35 cellular contexts compared by ENCODE assay signal in genomic region chr1:54664364-54664763, GRCh38. TPM values are rescaled to one million over a fixed set of nuclear protein-coding genes. Genes with fewer than 3 reads are reported as not detected.
"Had no signal": no experiment of that assay in that cellular context is flagged by ENCODE, and none has a peak within 500 bp of the region (broad histone marks: within the 10 kb centered on the region; RNA-seq: fewer than 3 reads in every experiment).

No MANE protein-coding gene starts in this region.

- H3K79me2 ChIP-seq: parathyroid adenoma had no signal

- H3K4me1 Mint-ChIP-seq: naive thymus-derived CD8-positive, alpha-beta T cell; nephron progenitor cell; neural crest cell; stimulated activated memory B cell treated with anti-CD40 and anti-IgM and Interleukin-4, amounts not matched to agents 10 μg/mL and 1 μg/mL and 100 μg/mL, for 72 hours; stimulated activated naive CD8-positive, alpha-beta T cell treated with anti-CD3 and anti-CD28 coated beads, Interleukin-15, amount 100 ng/mL, for 72 hours had no signal

- ATAC-seq: naive thymus-derived CD8-positive, alpha-beta T cell; natural killer cell treated with Interleukin-12 subunit alpha and Interleukin-12 subunit beta and Interleukin-15 and Interleukin-18, amount 100 ng/mL, for 72 hours; psoas muscle; right cardiac atrium; sciatic nerve; stimulated activated memory B cell treated with anti-CD40 and anti-IgM and Interleukin-4, amounts not matched to agents 10 μg/mL and 1 μg/mL and 100 μg/mL, for 72 hours; stimulated activated naive CD8-positive, alpha-beta T cell treated with anti-CD3 and anti-CD28 coated beads, Interleukin-15, amount 100 ng/mL, for 72 hours; stimulated activated naive CD8-positive, alpha-beta T cell treated with anti-CD3 and anti-CD28 coated beads, Interleukin-15, Interleukin-2, amounts not matched to agents 100 U/mL and 50 U/mL, for 24 hours; upper lobe of right lung had no signal

- H3K4me3 Mint-ChIP-seq: naive thymus-derived CD8-positive, alpha-beta T cell; natural killer cell treated with Interleukin-12 subunit alpha and Interleukin-12 subunit beta and Interleukin-15 and Interleukin-18, amount 100 ng/mL, for 72 hours; nephron progenitor cell; neural crest cell; stimulated activated memory B cell treated with anti-CD40 and anti-IgM and Interleukin-4, amounts not matched to agents 10 μg/mL and 1 μg/mL and 100 μg/mL, for 72 hours; stimulated activated naive CD8-positive, alpha-beta T cell treated with anti-CD3 and anti-CD28 coated beads, Interleukin-15, amount 100 ng/mL, for 72 hours; type B pancreatic cell had no signal

- H3K27ac ChIP-seq: ovary, parathyroid adenoma, psoas muscle, skin epidermis, spleen, suprapubic skin, testis, tibial artery, transverse colon, upper lobe of right lung, uterus had no signal

- H3K27ac Mint-ChIP-seq: natural killer cell treated with Interleukin-12 subunit alpha and Interleukin-12 subunit beta and Interleukin-15 and Interleukin-18, amount 100 ng/mL, for 72 hours; nephron progenitor cell; stimulated activated memory B cell treated with anti-CD40 and anti-IgM and Interleukin-4, amounts not matched to agents 10 μg/mL and 1 μg/mL and 100 μg/mL, for 72 hours; stimulated activated naive CD8-positive, alpha-beta T cell treated with anti-CD3 and anti-CD28 coated beads, Interleukin-15, amount 100 ng/mL, for 72 hours; type B pancreatic cell had no signal

- H3K36me3 Mint-ChIP-seq: naive thymus-derived CD8-positive, alpha-beta T cell; natural killer cell treated with Interleukin-12 subunit alpha and Interleukin-12 subunit beta and Interleukin-15 and Interleukin-18, amount 100 ng/mL, for 72 hours; stimulated activated memory B cell treated with anti-CD40 and anti-IgM and Interleukin-4, amounts not matched to agents 10 μg/mL and 1 μg/mL and 100 μg/mL, for 72 hours; type B pancreatic cell had no signal

- H3K36me3 ChIP-seq: ovary, spleen, suprapubic skin, upper lobe of right lung, uterus had no signal

- DNase-seq: naive thymus-derived CD8-positive, alpha-beta T cell; nephron progenitor cell; occipital lobe; ovary; posterior cingulate gyrus; psoas muscle; right cardiac atrium; spleen; stimulated activated CD4-positive, alpha-beta T cell treated with anti-CD3 and anti-CD28 coated beads, Interleukin-12 subunit alpha, Interleukin-12 subunit beta, amount 100 ng/mL, for 4 hours; stimulated activated CD4-positive, alpha-beta T cell treated with anti-CD3 and anti-CD28 coated beads, Interleukin-1b, Interleukin-23, amount 100 ng/mL, for 48 hours; stimulated activated CD4-positive, alpha-beta T cell treated with anti-CD3 and anti-CD28 coated beads, Interleukin-4, amount 100 ng/mL, for 1 hour; stimulated activated CD4-positive, alpha-beta T cell treated with anti-CD3 and anti-CD28 coated beads, Interleukin-4, amount 100 ng/mL, for 4 hours; stimulated activated CD8-positive, alpha-beta memory T cell treated with anti-CD3 and anti-CD28 coated beads, Interleukin-4, amount 100 ng/mL, for 48 hours; stimulated activated naive CD4-positive, alpha-beta T cell; stimulated activated naive CD8-positive, alpha-beta T cell treated with anti-CD3 and anti-CD28 coated beads, Interleukin-15, amount 100 ng/mL, for 72 hours; stimulated activated naive CD8-positive, alpha-beta T cell treated with anti-CD3 and anti-CD28 coated beads, Interleukin-15, Interleukin-2, amounts not matched to agents 100 U/mL and 50 U/mL, for 24 hours; substantia nigra; testis; tibial artery; transverse colon; upper lobe of right lung; uterus had no signal

- H3K27me3 Mint-ChIP-seq: natural killer cell treated with Interleukin-12 subunit alpha and Interleukin-12 subunit beta and Interleukin-15 and Interleukin-18, amount 100 ng/mL, for 72 hours; progenitor cell of endocrine pancreas; stimulated activated naive CD8-positive, alpha-beta T cell treated with anti-CD3 and anti-CD28 coated beads, Interleukin-15, amount 100 ng/mL, for 72 hours had no signal

- H3K4me1 ChIP-seq: parathyroid adenoma, psoas muscle, spleen, suprapubic skin, testis, tibial artery, transverse colon, upper lobe of right lung, uterus had no signal

- H3K4me3 ChIP-seq: ovary, psoas muscle, skin epidermis, smooth muscle cell, spleen, suprapubic skin, testis, tibial artery, transverse colon, upper lobe of right lung, uterus had no signal

- H3K4me2 ChIP-seq: smooth muscle cell had no signal

- H2AFZ ChIP-seq: parathyroid adenoma had no signal

- H3K27me3 ChIP-seq: ovary, spleen, suprapubic skin, testis, tibial artery, transverse colon, upper lobe of right lung, uterus had no signal

- H3K9me3 Mint-ChIP-seq: natural killer cell treated with Interleukin-12 subunit alpha and Interleukin-12 subunit beta and Interleukin-15 and Interleukin-18, amount 100 ng/mL, for 72 hours; stimulated activated memory B cell treated with anti-CD40 and anti-IgM and Interleukin-4, amounts not matched to agents 10 μg/mL and 1 μg/mL and 100 μg/mL, for 72 hours; stimulated activated naive CD8-positive, alpha-beta T cell treated with anti-CD3 and anti-CD28 coated beads, Interleukin-15, amount 100 ng/mL, for 72 hours had no signal

RNA-seq across cellular contexts. Expression of gene MROH7, which starts 22.8 kb away (rescaled TPM):
- total RNA-seq: neural crest cell, renal cortical epithelial cell had no signal
- polyA plus RNA-seq: naive thymus-derived CD8-positive, alpha-beta T cell had no signal

RNA-seq across cellular contexts. Expression of gene FAM151A, which starts 41.0 kb away (rescaled TPM):
- total RNA-seq: naive thymus-derived CD8-positive, alpha-beta T cell; natural killer cell treated with Interleukin-12 subunit alpha and Interleukin-12 subunit beta and Interleukin-15 and Interleukin-18, amount 100 ng/mL, for 72 hours; neural crest cell; occipital lobe; osteoblast; ovary; progenitor cell of endocrine pancreas; psoas muscle; renal cortical epithelial cell; sciatic nerve; smooth muscle cell; upper lobe of right lung; urinary bladder; uterus had no signal
- polyA plus RNA-seq: naive thymus-derived CD8-positive, alpha-beta T cell; smooth muscle cell had no signal
